Comparison of ENCODE assay signal across 8 cellular contexts in the genomic region with DNA sequence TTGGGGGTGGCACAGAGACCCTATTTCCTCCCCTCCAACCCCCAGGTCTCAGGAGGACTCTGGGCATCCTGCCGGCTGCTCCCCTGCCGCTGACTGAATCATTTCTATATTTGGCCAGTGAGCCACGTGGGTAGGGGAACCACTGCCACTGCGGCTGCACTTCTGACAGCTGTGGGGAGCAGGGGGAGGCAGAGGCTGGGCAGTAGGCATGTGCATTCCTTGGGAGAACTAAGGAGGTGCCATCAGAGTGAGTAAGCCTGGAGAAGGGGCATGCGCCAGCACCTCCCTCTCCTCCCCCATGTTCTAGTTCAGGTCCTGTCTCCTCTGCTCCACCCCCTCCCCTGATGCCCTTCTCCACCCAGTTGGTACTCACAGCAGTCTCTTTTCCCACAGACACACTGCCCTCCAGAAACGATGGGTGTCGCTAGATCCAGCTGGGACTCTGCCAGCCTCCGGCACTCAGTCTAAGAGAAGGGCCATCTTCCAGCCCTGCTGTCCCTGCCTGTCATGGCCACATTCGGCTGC. TPM values are rescaled to one million over a fixed set of nuclear protein-coding genes. Genes with fewer than 3 reads are reported as not detected.
DNase-seq lines count a peak whose midpoint lies in the region; ATAC-seq, FAIRE-seq and TF ChIP-seq lines count a peak whose summit lies in the region.

No MANE protein-coding gene starts in this region.

- ATAC-seq in HG03045 (IDR thresholded peaks at IDR 0.05; ENCODE audit: unreplicated experiment), result peak; percentile 56

- no peaks in the 10 kb centered on the region for H3K9me3 ChIP-seq in adipocyte (ENCODE audit: control insufficient read depth, low read length)
- no peaks in the 10 kb centered on the region for H3K9me3 ChIP-seq in Karpas-422 (ENCODE audit: low read length)
- no peaks in the 10 kb centered on the region for H3K9me3 ChIP-seq in effector memory CD4-positive, alpha-beta T cell (ENCODE audit: control insufficient read depth, low read length)

- peaks cover 13% of the 10 kb centered on the region for H3K4me1 ChIP-seq in adipocyte (ENCODE audit: control insufficient read depth, insufficient read depth, low read length)
- peaks cover 18% of the 10 kb centered on the region for H3K4me1 ChIP-seq in Karpas-422 (ENCODE audit: low read length)
- H3K4me1 ChIP-seq in effector memory CD4-positive, alpha-beta T cell (ENCODE audit: control insufficient read depth, insufficient read depth, low read length, poor library complexity, severe bottlenecking), result no peaks in the 10 kb centered on the region

- no peak overlapping the region for H2AFZ ChIP-seq in Karpas-422 (ENCODE audit: low read length)

- H3K27ac ChIP-seq in Karpas-422 (ENCODE audit: low read length), result no peak overlapping the region
- H3K27ac ChIP-seq in effector memory CD4-positive, alpha-beta T cell (ENCODE audit: insufficient read depth, low read length, poor library complexity, severe bottlenecking), result no peak overlapping the region

- no peaks in the 10 kb centered on the region for H3K79me2 ChIP-seq in Karpas-422 (ENCODE audit: low read length)

- H3K4me2 ChIP-seq in Karpas-422 (ENCODE audit: low read depth, low read length, poor library complexity, severe bottlenecking), result no peak overlapping the region

- no peak for FAIRE-seq in D721Med (lab: Jason Lieb, UNC)

- H3K36me3 ChIP-seq in adipocyte (ENCODE audit: control insufficient read depth, insufficient read depth, low read length, severe bottlenecking) (no peaks in the 10 kb centered on the region), Karpas-422 (ENCODE audit: insufficient read depth, low read length) (no peaks in the 10 kb centered on the region)
- H3K36me3 ChIP-seq in effector memory CD4-positive, alpha-beta T cell (ENCODE audit: control insufficient read depth, insufficient read depth, low read length), result no peaks in the 10 kb centered on the region

- H3K27me3 ChIP-seq in adipocyte (replicated peaks; ENCODE audit: control insufficient read depth, insufficient read depth, low read length) (no peaks in the 10 kb centered on the region), Karpas-422 (ENCODE audit: low read length) (no peaks in the 10 kb centered on the region)
- H3K27me3 ChIP-seq in effector memory CD4-positive, alpha-beta T cell (replicated peaks; ENCODE audit: control insufficient read depth, insufficient read depth, low read length, poor library complexity, severe bottlenecking), result no peaks in the 10 kb centered on the region

- no peaks in the 10 kb centered on the region for H3K9me2 ChIP-seq in Karpas-422 (replicated peaks; ENCODE audit: insufficient read depth, low read length)

- H4K20me1 ChIP-seq in Karpas-422 (ENCODE audit: insufficient read depth, low read depth, low read length), result no peaks in the 10 kb centered on the region

- H3K9ac ChIP-seq in adipocyte (ENCODE audit: low read length) (no peak overlapping the region), Karpas-422 (ENCODE audit: low read length) (no peak overlapping the region)

- H3K4me3 ChIP-seq in adipocyte (ENCODE audit: low read length) (no peak overlapping the region), Karpas-422 (ENCODE audit: low read length) (no peak overlapping the region)
- H3K4me3 ChIP-seq in effector memory CD4-positive, alpha-beta T cell (ENCODE audit: insufficient read depth, low read depth, low read length, poor library complexity, severe bottlenecking), result no peak overlapping the region

- DNase-seq in D721Med (ENCODE audit: insufficient read length, low spot score) (peak; percentile 17), adipocyte (ENCODE audit: low read depth) (peak; percentile 78), kidney tubule cell (ENCODE audit: low spot score) (peak; percentile 96), NCI-H1048 (lab: John Stamatoyannopoulos, UW) (no peak), Karpas-422 (no peak), NCI-H1092 (lab: John Stamatoyannopoulos, UW) (no peak)
- no peak for DNase-seq in effector memory CD4-positive, alpha-beta T cell

- TF ChIP-seq CTCF in D721Med (IDR thresholded peaks at IDR 0.05; ENCODE audit: insufficient read depth, missing control alignments), result no peak

RNA-seq across cellular contexts. Expression of gene PPFIA4, which starts 12.0 kb away (rescaled TPM):
- total RNA-seq in Karpas-422 (2014; rRNA removed; shearing (Covaris generic); ENCODE audit: low replicate concordance), result 0.04 TPM in 1 of 2 replicates, not detected in the other

RNA-seq across cellular contexts. Expression of gene TMEM183A, which starts 31.1 kb away (rescaled TPM):
- 65.3 and 81.0 TPM in 2 replicates for total RNA-seq in Karpas-422 (2014; rRNA removed; shearing (Covaris generic); ENCODE audit: low replicate concordance)

RNA-seq across cellular contexts. Expression of gene MYOG, which starts 47.5 kb away (rescaled TPM):
- not detected in 2 replicates for total RNA-seq in Karpas-422 (2014; rRNA removed; shearing (Covaris generic); ENCODE audit: low replicate concordance)

Comparison
In these comparisons a context has a peak if more than half of its experiments do, and no peak if none do; other contexts are left out.
1. DNase-seq: peak in D721Med (single experiment), adipocyte (single experiment) and kidney tubule cell (single experiment); none in NCI-H1048 (single experiment), Karpas-422 (single experiment), effector memory CD4-positive, alpha-beta T cell (0 of 3) and NCI-H1092 (single experiment).